ENCODE assay signal across 21 cellular contexts in the genomic region with DNA sequence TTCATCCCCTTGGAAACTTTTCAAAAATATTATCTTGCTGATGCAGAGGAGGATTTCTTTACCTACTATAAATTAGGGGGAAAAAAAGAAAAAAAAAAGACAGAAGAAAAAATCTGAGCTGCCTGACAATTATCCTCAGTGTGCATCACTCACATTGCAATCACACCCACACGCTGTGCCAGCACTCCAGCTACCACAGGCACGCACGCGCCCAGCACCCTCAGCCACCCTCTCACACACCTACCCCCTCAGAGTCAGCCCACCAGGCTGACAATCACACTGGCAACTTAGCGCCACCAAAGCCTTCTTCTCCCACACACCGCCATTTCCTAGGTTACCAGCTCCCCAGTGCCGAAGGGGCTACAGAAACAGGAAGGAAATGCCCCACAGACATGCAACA.
A peak's percentile ranks its signal among the peaks of the same experiment; 100 is the strongest.
DNase-seq lines count a peak whose midpoint lies in the region; ATAC-seq and TF ChIP-seq lines count a peak whose summit lies in the region.
"Had no signal": no experiment of that assay in that cellular context is flagged by ENCODE, and none has a peak within 500 bp of the region (broad histone marks: within the 10 kb centered on the region; RNA-seq: fewer than 3 reads in every experiment).

No MANE protein-coding gene starts in this region.

- H4K20me1 ChIP-seq in GM23248 (ENCODE audit: insufficient read depth), result no peaks in the 10 kb centered on the region

- H3K27me3 ChIP-seq in GM23248 (replicated peaks; ENCODE audit: insufficient read depth) (no peaks in the 10 kb centered on the region), right atrium auricular region (no peaks in the 10 kb centered on the region), psoas muscle (ENCODE audit: insufficient read depth in 3 of 3, low read length in 2 of 3) (no peaks in the 10 kb centered on the region)
- H3K27me3 ChIP-seq: adrenal gland, tibial nerve had no signal

- DNase-seq in GM23248 (peak; percentile 9), amygdala (lab: John Stamatoyannopoulos, UW) (peak in 31 of 56 donors; percentile 1 to 81 (median 28)), right atrium auricular region (ENCODE audit: low spot score) (no peak), posterior vena cava (ENCODE audit: low spot score) (peak; percentile 46), NCI-H510A treated with DMSO at 0.1 percent for 48 hours (lab: John Stamatoyannopoulos, UW) (no peak), GF-D8 (lab: John Stamatoyannopoulos, UW) (no peak), psoas muscle (no peak)
- DNase-seq: activated CD4-positive, alpha-beta T cell treated with anti-CD3 and anti-CD28 coated beads, Interleukin-2, amount 10 ng/mL, durations not matched to agents 24 days and 14 days; activated gamma-delta T cell; adrenal gland; CD8-positive, alpha-beta T cell; effector memory CD4-positive, alpha-beta T cell; EL; naive thymus-derived CD8-positive, alpha-beta T cell; NCI-H1436; NCI-H2171 treated with DMSO at 0.1 percent for 48 hours; NK-92 treated with Interleukin-12 subunit alpha and Interleukin-12 subunit beta, amount 100 ng/mL, for 24 hours; RPMI8226; stimulated activated naive CD4-positive, alpha-beta T cell treated with Interleukin-2 at 50 U/mL for 16 hours had no signal

- H3K9me3 ChIP-seq in GM23248 (ENCODE audit: low read depth) (no peaks in the 10 kb centered on the region), right atrium auricular region (no peaks in the 10 kb centered on the region), psoas muscle (no peaks in the 10 kb centered on the region)
- H3K9me3 ChIP-seq: adrenal gland had no signal

- WGBS in GM23248 (ENCODE audit: low coverage in 1 of 2, low lambda C conversion rate in 2 of 2, missing lambda C conversion rate in 2 of 2), 2 experiments, result 30% methylated on average over 7 of the region's 7 CpGs
- WGBS in psoas muscle, 3 donors, result 67 to 79% (median 74%) methylated on average over 7 of the region's 7 CpGs

- H3K9ac ChIP-seq in GM23248, result no peak overlapping the region

- in situ Hi-C loops in GM23248 (cut with MboI), result no loop called here

- no peak overlapping the region for H3K4me2 ChIP-seq in GM23248 (ENCODE audit: unreplicated experiment)

- H3K4me1 ChIP-seq in GM23248 (ENCODE audit: insufficient read depth) (no peaks in the 10 kb centered on the region), right atrium auricular region (peaks cover 0 to 18% of the 10 kb centered on the region in 2 donors), psoas muscle (no peaks in the 10 kb centered on the region)
- H3K4me1 ChIP-seq: tibial nerve had no signal

- intact Hi-C loops in posterior vena cava (cut with DNase I), result no loop called here
- intact Hi-C loops in psoas muscle (cut with DNase I), result no loop called here

- H3K36me3 ChIP-seq in GM23248 (ENCODE audit: low read depth) (no peaks in the 10 kb centered on the region), right atrium auricular region (no peaks in the 10 kb centered on the region), psoas muscle (ENCODE audit: insufficient read depth in 1 of 2, low read depth in 1 of 2) (no peaks in the 10 kb centered on the region)
- H3K36me3 ChIP-seq: adrenal gland, tibial nerve had no signal

- no peaks in the 10 kb centered on the region for H3K79me2 ChIP-seq in GM23248 (ENCODE audit: insufficient read depth)

- no peaks in the 10 kb centered on the region for H3F3A ChIP-seq in GM23248 (ENCODE audit: insufficient read depth)

- TF ChIP-seq CTCF in right atrium auricular region (IDR thresholded peaks at IDR 0.05) (no peak), psoas muscle (IDR thresholded peaks at IDR 0.05) (no peak)

- H3K4me3 ChIP-seq in GM23248 (no peak overlapping the region), right atrium auricular region (no peak overlapping the region), psoas muscle (no peak overlapping the region)
- H3K4me3 ChIP-seq: adrenal gland, tibial nerve had no signal

- ATAC-seq in psoas muscle (no peak), GM19397 (IDR thresholded peaks at IDR 0.05; ENCODE audit: unreplicated experiment) (no peak)
- ATAC-seq: CD8-positive, alpha-beta T cell; naive thymus-derived CD8-positive, alpha-beta T cell had no signal

- no peak overlapping the region for H3K27ac ChIP-seq in GM23248
- H3K27ac ChIP-seq in right atrium auricular region, result peak overlapping the region; percentile 45 to 59
- no peak overlapping the region for H3K27ac ChIP-seq in psoas muscle
- H3K27ac ChIP-seq: adrenal gland, tibial nerve had no signal

- H3K9me2 ChIP-seq in GM23248 (ENCODE audit: insufficient read depth), result no peaks in the 10 kb centered on the region

- no peak overlapping the region for H2AFZ ChIP-seq in GM23248

Comparison
In these comparisons a context has a peak if more than half of its experiments do, and no peak if none do; other contexts are left out.
1. DNase-seq: peak in GM23248 (single experiment), amygdala (31 of 56) and posterior vena cava (single experiment); none in right atrium auricular region (single experiment), NCI-H510A treated with DMSO at 0.1 percent for 48 hours (single experiment), GF-D8 (single experiment) and psoas muscle (0 of 2).
2. H3K27ac ChIP-seq: peak in right atrium auricular region (2 of 2); none in GM23248 (single experiment) and psoas muscle (single experiment).